Comparison of ENCODE assay signal across 22 cellular contexts in genomic region chr1:37727186-37727585, GRCh38. TPM values are rescaled to one million over a fixed set of nuclear protein-coding genes. Genes with fewer than 3 reads are reported as not detected.
DNase-seq lines count a peak whose midpoint lies in the region; ATAC-seq and TF ChIP-seq lines count a peak whose summit lies in the region.
"Had no signal": no experiment of that assay in that cellular context is flagged by ENCODE, and none has a peak within 500 bp of the region (broad histone marks: within the 10 kb centered on the region; RNA-seq: fewer than 3 reads in every experiment).

No MANE protein-coding gene starts in this region.

- no peak for TF ChIP-seq CTCF in coronary artery (IDR thresholded peaks at IDR 0.05)
- no peak for TF ChIP-seq CTCF in neural cell (IDR thresholded peaks at IDR 0.05; ENCODE audit: poor library complexity, severe bottlenecking)

- peaks cover 70% of the 10 kb centered on the region for H3K27me3 Mint-ChIP-seq in T-helper 17 cell

- peak overlapping the region; percentile 42 for H3K4me2 ChIP-seq in neural cell (ENCODE audit: low read length)

- no peak overlapping the region for H3K4me3 ChIP-seq in coronary artery
- peak overlapping the region; percentile 48 for H3K4me3 ChIP-seq in neural cell (ENCODE audit: low read length)
- H3K4me3 ChIP-seq: K562 had no signal

- peak overlapping the region; percentile 75 for H3K9ac ChIP-seq in neural cell (ENCODE audit: low read length)

- no peak for TF ChIP-seq EP300 in neural cell (conservative IDR thresholded peaks at IDR 0.05; ENCODE audit: poor library complexity, severe bottlenecking)

- DNase-seq in T-helper 17 cell (no peak), coronary artery (ENCODE audit: low spot score) (peak; percentile 12), substantia nigra (lab: John Stamatoyannopoulos, UW) (no peak)
- DNase-seq in stimulated activated CD8-positive, alpha-beta memory T cell treated with anti-CD3 and anti-CD28 coated beads, Interleukin-4, amount 100 ng/mL, for 48 hours = no peak
- no peak for DNase-seq in stimulated activated CD4-positive, alpha-beta T cell treated with anti-CD3 and anti-CD28 coated beads, Interleukin-12 subunit alpha, Interleukin-12 subunit beta, amount 100 ng/mL, for 4 hours
- DNase-seq: Calu3, DMS153, DND-41, Kasumi-1, MV-4-11, NCI-H1105, NCI-H1436 treated with DMSO at 0.1 percent for 48 hours, NCI-H1930, NCI-H2107, NCI-H774, SIG-M5 had no signal

- H3K4me3 Mint-ChIP-seq in T-helper 17 cell = no peak overlapping the region

- no peaks in the 10 kb centered on the region for H3K36me3 ChIP-seq in neural cell (ENCODE audit: insufficient read depth, low read length)

- peaks cover 6% of the 10 kb centered on the region for H3K36me3 Mint-ChIP-seq in T-helper 17 cell (ENCODE audit: low read depth)

- H3K4me1 Mint-ChIP-seq in T-helper 17 cell = peaks cover 8% of the 10 kb centered on the region

- no peaks in the 10 kb centered on the region for H3F3A ChIP-seq in neural cell (ENCODE audit: insufficient read depth, low read length, poor library complexity, severe bottlenecking)

- no peak for TF ChIP-seq RAD21 in neural cell (conservative IDR thresholded peaks at IDR 0.05)

- H4K20me1 ChIP-seq in neural cell (ENCODE audit: insufficient read depth) = no peaks in the 10 kb centered on the region

- no peaks in the 10 kb centered on the region for H3K9me2 ChIP-seq in neural cell (ENCODE audit: insufficient read depth, low read length)

- peak overlapping the region; percentile 48 for H2AFZ ChIP-seq in neural cell (ENCODE audit: low read depth, low read length)

- H3K79me2 ChIP-seq in neural cell (replicated peaks; ENCODE audit: insufficient read depth, low read length) = no peaks in the 10 kb centered on the region

- no peaks in the 10 kb centered on the region for H3K27me3 ChIP-seq in neural cell (ENCODE audit: insufficient read depth, low read depth, low read length)

- H3K27ac ChIP-seq in coronary artery = no peak overlapping the region
- peak overlapping the region; percentile 97 for H3K27ac ChIP-seq in neural cell (ENCODE audit: low read length)
- H3K27ac ChIP-seq in substantia nigra (ENCODE audit: low read depth, low read length, poor library complexity, severe bottlenecking) = peak overlapping the region; percentile 22

- ATAC-seq in T-helper 17 cell = no peak
- ATAC-seq in HG03139 (IDR thresholded peaks at IDR 0.05; ENCODE audit: unreplicated experiment) = no peak
- no peak for ATAC-seq in HG02759 (IDR thresholded peaks at IDR 0.05; ENCODE audit: unreplicated experiment)
- ATAC-seq: K562 had no signal

- H3K27ac Mint-ChIP-seq in T-helper 17 cell = peak overlapping the region; percentile 29

- H3K9me3 ChIP-seq in T-helper 17 cell (ENCODE audit: control insufficient read depth, low read length, poor library complexity, severe bottlenecking) (no peaks in the 10 kb centered on the region), neural cell (ENCODE audit: low read length) (no peaks in the 10 kb centered on the region)

TF ChIP-seq in neural cell, 6 proteins besides CTCF, POLR2A, EP300 and RAD21:
- no peak for TF ChIP-seq TAF1 (IDR thresholded peaks at IDR 0.05; ENCODE audit: low read depth)
- TF ChIP-seq EZH2 (IDR thresholded peaks at IDR 0.05; ENCODE audit: borderline replicate concordance, insufficient read depth, low read length, poor library complexity, severe bottlenecking) = no peak
- TF ChIP-seq REST (IDR thresholded peaks at IDR 0.05; ENCODE audit: borderline replicate concordance) = no peak
- TF ChIP-seq MXI1 (conservative IDR thresholded peaks at IDR 0.05; ENCODE audit: poor library complexity, severe bottlenecking) = no peak
- no peak for TF ChIP-seq SMC3 (conservative IDR thresholded peaks at IDR 0.05; ENCODE audit: poor library complexity)
- TF ChIP-seq POLR2AphosphoS5 (IDR thresholded peaks at IDR 0.05) = no peak
TF ChIP-seq in neural cell: peak in this region for 0.

RNA-seq across cellular contexts. Expression of gene CDCA8, which starts 34.9 kb away (rescaled TPM):
- total RNA-seq in T-helper 17 cell = under 1 TPM; 0.70 TPM
- polyA plus RNA-seq in neural cell = 0.72 and 1.0 TPM in 2 replicates
- polyA minus RNA-seq in neural cell = 0.24 and 1.0 TPM in 2 replicates

RNA-seq across cellular contexts. Expression of gene EPHA10, which starts 37.7 kb away (rescaled TPM):
- total RNA-seq in T-helper 17 cell = under 1 TPM; 0.34 to 0.75 TPM
- polyA plus RNA-seq in neural cell = 34.7 and 39.4 TPM in 2 replicates
- polyA minus RNA-seq in neural cell = 30.6 and 34.3 TPM in 2 replicates
- total RNA-seq: A172, K562, M059J had no signal

Comparison
In these comparisons a context has a peak if more than half of its experiments do, and no peak if none do; other contexts are left out.
1. H3K27ac ChIP-seq: peak in neural cell (single experiment) and substantia nigra (single experiment); none in coronary artery (0 of 2).